Comparison of ENCODE assay signal across 8 cellular contexts in genomic region chr20:10672579-10673127, GRCh38. TPM values are rescaled to one million over a fixed set of nuclear protein-coding genes. Genes with fewer than 3 reads are reported as not detected.
DNase-seq lines count a peak whose midpoint lies in the region; ATAC-seq and TF ChIP-seq lines count a peak whose summit lies in the region.

No MANE protein-coding gene starts in this region.

- DNase-seq in A673 (ENCODE audit: low spot score) (peak; percentile 64), GM13976 (ENCODE audit: low spot score) (peak; percentile 55), NT2/D1 (ENCODE audit: low read depth, low spot score) (no peak), head of caudate nucleus (peak in 40 of 42 donors; percentile 23 to 72 (median 46)), osteocyte (ENCODE audit: extremely low spot score, unreplicated experiment) (peak; percentile 83)

- no peaks in the 10 kb centered on the region for H3K9me3 ChIP-seq in A673 (ENCODE audit: low read depth, low read length, poor library complexity, severe bottlenecking)
- H3K9me3 ChIP-seq in NT2/D1 (ENCODE audit: insufficient read depth, low read length), result no peaks in the 10 kb centered on the region

- H3K4me3 ChIP-seq in A673 (ENCODE audit: low read depth, low read length, poor library complexity, severe bottlenecking) (peak overlapping the region; percentile 59), NT2/D1 (ENCODE audit: insufficient read length, low read depth) (peak overlapping the region; percentile 86)

- peaks cover 48% of the 10 kb centered on the region for H3K4me1 ChIP-seq in A673 (ENCODE audit: insufficient read depth, low read length, poor library complexity, severe bottlenecking)
- peaks cover 4% of the 10 kb centered on the region for H3K4me1 ChIP-seq in NT2/D1 (ENCODE audit: insufficient read depth, insufficient read length)

- H3K9me3 Mint-ChIP-seq in activated naive CD4-positive, alpha-beta T cell treated with anti-CD3 and anti-CD28 coated beads, Interleukin-2, amount 50 U/mL, for 24 hours, result no peaks in the 10 kb centered on the region
- H3K9me3 Mint-ChIP-seq in osteocyte (ENCODE audit: unreplicated experiment), result no peaks in the 10 kb centered on the region

- peaks cover 45% of the 10 kb centered on the region for H3K27me3 Mint-ChIP-seq in activated naive CD4-positive, alpha-beta T cell treated with anti-CD3 and anti-CD28 coated beads, Interleukin-2, amount 50 U/mL, for 24 hours
- no peaks in the 10 kb centered on the region for H3K27me3 Mint-ChIP-seq in osteocyte (ENCODE audit: unreplicated experiment)

- CTCF ChIA-PET in A673 (lab: Charles Lee), result no interaction called here

- no peak for TF ChIP-seq CTCF in A673 (conservative IDR thresholded peaks at IDR 0.05; ENCODE audit: low read depth, low read length)
- TF ChIP-seq CTCF in GM13976 (IDR thresholded peaks at IDR 0.05; ENCODE audit: borderline replicate concordance, control extremely low read depth, extremely low read depth, insufficient read depth, missing control alignments), result no peak
- TF ChIP-seq CTCF in osteocyte (IDR thresholded peaks at IDR 0.05), result no peak

- in situ Hi-C loops in GM13976 (cut with MboI; ENCODE audit: low sequenced_read_pairs, unreplicated experiment), result no loop called here

- TSS peak; percentile 15 for BruUV-seq in A673 (replicated peaks; lab: Mats Ljungman, UMichigan)

- H3K4me3 Mint-ChIP-seq in activated naive CD4-positive, alpha-beta T cell treated with anti-CD3 and anti-CD28 coated beads, Interleukin-2, amount 50 U/mL, for 24 hours, result peak overlapping the region; percentile 74
- peak overlapping the region; percentile 98 for H3K4me3 Mint-ChIP-seq in osteocyte (ENCODE audit: unreplicated experiment)

- no peaks in the 10 kb centered on the region for H3K36me3 Mint-ChIP-seq in activated naive CD4-positive, alpha-beta T cell treated with anti-CD3 and anti-CD28 coated beads, Interleukin-2, amount 50 U/mL, for 24 hours
- H3K36me3 Mint-ChIP-seq in osteocyte (ENCODE audit: unreplicated experiment), result peaks cover 38% of the 10 kb centered on the region

- no peaks in the 10 kb centered on the region for H3K27me3 ChIP-seq in A673 (replicated peaks; ENCODE audit: insufficient read depth, low read depth, low read length, poor library complexity)
- H3K27me3 ChIP-seq in NT2/D1 (ENCODE audit: insufficient read depth, insufficient read length), result no peaks in the 10 kb centered on the region

- intact Hi-C loops in A673 (cut with micrococcal nuclease; ENCODE audit: unreplicated experiment), result loop anchor here (5.0 kb wide), 7 partner anchors 205 to 870 kb away; no protein-coding TSS in a partner anchor
- intact Hi-C loops in head of caudate nucleus (cut with DNase I), result loop anchor here (10.0 kb wide), 1 partner anchor 602 kb away; no protein-coding TSS in a partner anchor

- H3K27ac Mint-ChIP-seq in activated naive CD4-positive, alpha-beta T cell treated with anti-CD3 and anti-CD28 coated beads, Interleukin-2, amount 50 U/mL, for 24 hours, result no peak overlapping the region
- H3K27ac Mint-ChIP-seq in osteocyte (ENCODE audit: unreplicated experiment), result peak overlapping the region; percentile 95

- peak overlapping the region; percentile 75 for H3K27ac ChIP-seq in A673 (ENCODE audit: low read depth, low read length, poor library complexity, severe bottlenecking)

- H3K4me1 Mint-ChIP-seq in activated naive CD4-positive, alpha-beta T cell treated with anti-CD3 and anti-CD28 coated beads, Interleukin-2, amount 50 U/mL, for 24 hours, result peaks cover 24% of the 10 kb centered on the region
- peaks cover 44% of the 10 kb centered on the region for H3K4me1 Mint-ChIP-seq in osteocyte (ENCODE audit: unreplicated experiment)

- ATAC-seq in HG03460 (IDR thresholded peaks at IDR 0.05; ENCODE audit: unreplicated experiment) (no peak), GM19324 (IDR thresholded peaks at IDR 0.05; ENCODE audit: low FRiP score, unreplicated experiment) (no peak)

- H3K36me3 ChIP-seq in A673 (ENCODE audit: insufficient read depth, low read length, poor library complexity, severe bottlenecking) (peaks cover 7% of the 10 kb centered on the region), NT2/D1 (ENCODE audit: insufficient read depth, insufficient read length, low read length) (peaks cover 44% of the 10 kb centered on the region)

- POLR2A ChIA-PET in A673 (lab: Charles Lee; ENCODE audit: low non-redundant PET), result no interaction called here

- peak overlapping the region; percentile 93 for H3K9ac ChIP-seq in NT2/D1 (ENCODE audit: insufficient read length, low read depth)

RNA-seq across cellular contexts. Expression of gene JAG1, which starts 1.1 kb away (rescaled TPM):
- 42.9 and 57.5 TPM in 2 replicates for total RNA-seq in A673 (2021)
- 246 and 254 TPM in 2 replicates for total RNA-seq in osteocyte
